Comparison of ENCODE assay signal across 8 cellular contexts in the genomic region with DNA sequence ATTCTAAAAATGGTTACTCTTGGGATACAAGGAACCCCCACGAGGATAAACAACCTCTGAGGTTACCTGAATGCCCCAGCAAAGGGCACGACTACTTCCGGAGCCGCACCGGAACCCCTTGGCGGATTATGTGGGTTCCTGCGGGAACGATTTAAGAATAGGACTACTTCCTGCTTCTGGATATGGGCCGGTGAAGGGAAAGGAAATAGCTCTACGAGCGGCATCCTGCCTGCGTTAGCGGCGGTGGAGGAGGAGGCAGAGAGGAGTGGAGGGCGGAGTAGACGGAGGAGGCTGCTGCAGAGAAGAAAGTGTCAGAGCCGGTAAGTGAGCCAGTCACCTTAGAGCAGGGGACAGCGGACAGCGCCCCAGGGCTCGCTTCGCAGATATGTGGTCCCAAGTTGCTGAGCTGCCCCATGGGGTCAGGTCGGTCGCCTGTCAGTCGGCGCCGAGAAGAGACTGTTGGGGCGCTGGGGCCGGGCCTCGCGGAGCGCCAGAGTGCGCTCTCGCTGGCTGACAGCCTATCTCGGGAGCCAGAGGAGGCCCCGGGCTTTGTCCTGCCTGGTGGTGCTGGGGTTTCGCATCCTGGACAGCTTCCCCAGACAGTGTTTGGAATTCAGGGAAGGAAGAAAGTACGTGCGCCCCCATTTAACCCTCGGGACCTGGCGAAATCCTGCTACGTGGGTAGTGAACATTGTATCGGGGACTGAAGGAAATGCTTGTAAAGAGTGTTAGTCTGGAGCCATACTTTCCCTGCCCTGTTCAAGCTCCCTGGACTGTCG. TPM values are rescaled to one million over a fixed set of nuclear protein-coding genes. Genes with fewer than 3 reads are reported as not detected.
A peak's percentile ranks its signal among the peaks of the same experiment; 100 is the strongest.
DNase-seq lines count a peak whose midpoint lies in the region; ATAC-seq, FAIRE-seq and TF ChIP-seq lines count a peak whose summit lies in the region.

TSS of gene KLHL20 (plus strand) at position 223 of the 779 bp plus-strand sequence. CDS start 1,063 bp downstream, outside the sequence.

- no peaks in the 10 kb centered on the region for H3K9me3 ChIP-seq in SU-DHL-6 (ENCODE audit: insufficient read depth, low read length)
- no peaks in the 10 kb centered on the region for H3K9me3 ChIP-seq in pancreas
- H3K9me3 ChIP-seq in tibial artery: no peaks in the 10 kb centered on the region

- H3K27ac Mint-ChIP-seq in activated naive CD8-positive, alpha-beta T cell treated with anti-CD3 and anti-CD28 coated beads, Interleukin-2, amount 10 ng/mL, durations not matched to agents 7 days and 5 days: peak within 1 kb of the TSS; percentile 98

- H3K4me2 ChIP-seq in SU-DHL-6 (ENCODE audit: low read depth, low read length, poor library complexity, severe bottlenecking): peak within 1 kb of the TSS; percentile 93

- FAIRE-seq in pancreas (lab: Jason Lieb, UNC): no peak

- peaks cover 9% of the 10 kb centered on the region for H3K36me3 Mint-ChIP-seq in activated naive CD8-positive, alpha-beta T cell treated with anti-CD3 and anti-CD28 coated beads, Interleukin-2, amount 10 ng/mL, durations not matched to agents 7 days and 5 days

- peak within 1 kb of the TSS; percentile 97 for H3K4me3 Mint-ChIP-seq in activated naive CD8-positive, alpha-beta T cell treated with anti-CD3 and anti-CD28 coated beads, Interleukin-2, amount 10 ng/mL, durations not matched to agents 7 days and 5 days

- H3K79me2 ChIP-seq in SU-DHL-6 (ENCODE audit: insufficient read depth, low read length): peaks cover 38% of the 10 kb centered on the region

- peak; percentile 94 for ATAC-seq in HG02678 (IDR thresholded peaks at IDR 0.05; ENCODE audit: unreplicated experiment)
- peak; percentile 99 for ATAC-seq in activated naive CD8-positive, alpha-beta T cell treated with anti-CD3 and anti-CD28 coated beads, Interleukin-2, amount 10 ng/mL, durations not matched to agents 7 days and 5 days (ENCODE audit: low read depth)
- peak; percentile 98 for ATAC-seq in Right ventricle myocardium superior (ENCODE audit: poor library complexity)
- peak; percentile 98 to 99 (median 98) for ATAC-seq in pancreas

- TF ChIP-seq CTCF in GM12865 (IDR thresholded peaks at IDR 0.05; ENCODE audit: insufficient read depth, low read depth, low read length, missing control alignments): no peak
- TF ChIP-seq CTCF in SU-DHL-6 (IDR thresholded peaks at IDR 0.05; ENCODE audit: insufficient read depth, low read length, poor library complexity, severe bottlenecking): no peak
- TF ChIP-seq CTCF in pancreas (IDR thresholded peaks at IDR 0.05): no peak
- no peak for TF ChIP-seq CTCF in tibial artery (IDR thresholded peaks at IDR 0.05)

- peaks cover 3% of the 10 kb centered on the region for H3K9me3 Mint-ChIP-seq in activated naive CD8-positive, alpha-beta T cell treated with anti-CD3 and anti-CD28 coated beads, Interleukin-2, amount 10 ng/mL, durations not matched to agents 7 days and 5 days

- intact Hi-C loops in Right ventricle myocardium superior (cut with DNase I) (no loop called here), pancreas (cut with DNase I) (no loop called here), tibial artery (cut with DNase I; ENCODE audit: low total_unique reads) (loop anchor here (10.0 kb wide), 1 partner anchor 240 kb away; the partner anchor contains the start of gene PRDX6)

- POLR2A ChIA-PET in activated naive CD8-positive, alpha-beta T cell treated with anti-CD3 and anti-CD28 coated beads, Interleukin-2, amount 10 ng/mL, durations not matched to agents 7 days and 5 days (lab: Charles Lee): interaction anchor here (0.7 to 3.1 kb wide), 12 partner anchors 8 to 498 kb away, joined by 3 to 27 read pairs (median 4); partner anchors contain the start of genes CENPL, DARS2, GAS5 and PRDX6

- no peaks in the 10 kb centered on the region for H3F3A ChIP-seq in SU-DHL-6 (ENCODE audit: insufficient read depth)

- no peaks in the 10 kb centered on the region for H4K20me1 ChIP-seq in SU-DHL-6 (ENCODE audit: low read depth, low read length)

- DNase-seq in GM12865 (ENCODE audit: low read depth): peak; percentile 95
- peak; percentile 87 for DNase-seq in NCI-H128 (lab: John Stamatoyannopoulos, UW; ENCODE audit: unreplicated experiment)
- DNase-seq in activated naive CD8-positive, alpha-beta T cell treated with anti-CD3 and anti-CD28 coated beads, Interleukin-2, amount 10 ng/mL, durations not matched to agents 7 days and 5 days: peak; percentile 82
- DNase-seq in Right ventricle myocardium superior: peak; percentile 83
- peak; percentile 70 to 86 (median 78) for DNase-seq in pancreas
- peak; percentile 80 to 87 for DNase-seq in tibial artery

- whole genome bisulfite sequencing in pancreas, 2 donors: 0 to 1% methylated on average over 42 to 43 of the region's 43 CpGs

- H3K9ac ChIP-seq in SU-DHL-6 (ENCODE audit: low read length): peak within 1 kb of the TSS; percentile 73

- peaks cover 9 to 21% (median 21%) of the 10 kb centered on the region in 3 donors for H3K4me1 ChIP-seq in pancreas
- H3K4me1 ChIP-seq in tibial artery: peaks cover 0 to 23% (median 13%) of the 10 kb centered on the region in 4 donors

- H3K27ac ChIP-seq in SU-DHL-6 (ENCODE audit: low read depth, low read length) (peak within 1 kb of the TSS; percentile 60), pancreas (peak within 1 kb of the TSS; percentile 74 to 93 (median 78)), tibial artery (peak within 1 kb of the TSS; percentile 93 to 95)

- H3K27me3 Mint-ChIP-seq in activated naive CD8-positive, alpha-beta T cell treated with anti-CD3 and anti-CD28 coated beads, Interleukin-2, amount 10 ng/mL, durations not matched to agents 7 days and 5 days: peaks cover 15% of the 10 kb centered on the region

- H2AFZ ChIP-seq in SU-DHL-6 (ENCODE audit: low read depth, low read length, severe bottlenecking): peak within 1 kb of the TSS; percentile 89

- H3K4me1 Mint-ChIP-seq in activated naive CD8-positive, alpha-beta T cell treated with anti-CD3 and anti-CD28 coated beads, Interleukin-2, amount 10 ng/mL, durations not matched to agents 7 days and 5 days: peaks cover 16% of the 10 kb centered on the region

- H3K4me3 ChIP-seq in GM12865 (ENCODE audit: low read depth, low read length) (peak within 1 kb of the TSS; percentile 80), SU-DHL-6 (ENCODE audit: insufficient read depth, low read length, poor library complexity, severe bottlenecking) (peak within 1 kb of the TSS; percentile 69), pancreas (peak within 1 kb of the TSS; percentile 62 to 95 (median 75)), tibial artery (peak within 1 kb of the TSS; percentile 84 to 96)

- H3K27me3 ChIP-seq in SU-DHL-6 (ENCODE audit: low read length) (no peaks in the 10 kb centered on the region), pancreas (no peaks in the 10 kb centered on the region), tibial artery (peaks cover 0 to 5% of the 10 kb centered on the region in 2 donors)

- H3K9me2 ChIP-seq in SU-DHL-6 (replicated peaks; ENCODE audit: insufficient read depth, low read length): no peaks in the 10 kb centered on the region

- H3K36me3 ChIP-seq in SU-DHL-6 (ENCODE audit: low read length) (peaks cover 4% of the 10 kb centered on the region; the same call in 1 of the 2 replicates), pancreas (no peaks in the 10 kb centered on the region), tibial artery (peaks cover 0 to 5% (median 0%) of the 10 kb centered on the region in 3 donors)

RNA-seq across cellular contexts. Expression of gene KLHL20, which starts in this region (rescaled TPM):
- total RNA-seq in activated naive CD8-positive, alpha-beta T cell treated with anti-CD3 and anti-CD28 coated beads, Interleukin-2, amount 10 ng/mL, durations not matched to agents 7 days and 5 days: 10 to 100 TPM; 27.7 to 28.0 TPM
- total RNA-seq in Right ventricle myocardium superior (15.2 TPM), pancreas (10 to 100 TPM in 1 of 6 donors, 1 to 10 TPM in 5; 5.9 to 11.9 (median 7.7) TPM)
- 1 to 10 TPM; 3.3 to 5.1 TPM for polyA plus RNA-seq in pancreas

Comparison
In these comparisons a context has a peak if more than half of its experiments do, and no peak if none do; other contexts are left out.
1. Peak in every context shown above with its lines: DNase-seq, ATAC-seq, H3K4me3 ChIP-seq and H3K27ac ChIP-seq.